Comparison of ENCODE assay signal across 8 cellular contexts in genomic region chr1:8987881-8988617, GRCh38. TPM values are rescaled to one million over a fixed set of nuclear protein-coding genes. Genes with fewer than 3 reads are reported as not detected.
DNase-seq lines count a peak whose midpoint lies in the region; ATAC-seq and TF ChIP-seq lines count a peak whose summit lies in the region.

No MANE protein-coding gene starts in this region.

- H3K36me3 ChIP-seq in fibroblast of lung (ENCODE audit: control insufficient read depth, insufficient read depth, low read length) (no peaks in the 10 kb centered on the region), testis (ENCODE audit: low read depth, missing control alignments) (no peaks in the 10 kb centered on the region)

- no peaks in the 10 kb centered on the region for H3K79me2 ChIP-seq in fibroblast of lung (ENCODE audit: control insufficient read depth, insufficient read depth, low read length)

- H3K27ac ChIP-seq in fibroblast of lung (ENCODE audit: insufficient read depth, low read length) (no peak overlapping the region), testis (peak overlapping the region; percentile 23 to 54)

- H3K4me1 ChIP-seq in fibroblast of lung (ENCODE audit: control insufficient read depth, extremely low read depth, insufficient read depth, low read length) (no peaks in the 10 kb centered on the region), testis (peaks cover 11% of the 10 kb centered on the region)

- intact Hi-C loops in testis (cut with DNase I; ENCODE audit: low total_unique reads) = loop anchor here (2.0 to 5.0 kb wide), 2 partner anchors 71 to 126 kb away; no protein-coding TSS in a partner anchor

- peaks cover 28% of the 10 kb centered on the region for H3K4me1 Mint-ChIP-seq in activated T-cell treated with anti-CD3 and anti-CD28 coated beads, Interleukin-2, amount 50 U/mL, for 4 hours (ENCODE audit: low read depth)
- peaks cover 5% of the 10 kb centered on the region for H3K4me1 Mint-ChIP-seq in neural crest cell

- no peaks in the 10 kb centered on the region for H3K9me3 ChIP-seq in fibroblast of lung (ENCODE audit: control insufficient read depth, insufficient read depth, low read depth, low read length)
- no peaks in the 10 kb centered on the region for H3K9me3 ChIP-seq in testis

- no peaks in the 10 kb centered on the region for H3K27me3 Mint-ChIP-seq in activated T-cell treated with anti-CD3 and anti-CD28 coated beads, Interleukin-2, amount 50 U/mL, for 4 hours (ENCODE audit: low read depth)
- no peaks in the 10 kb centered on the region for H3K27me3 Mint-ChIP-seq in neural crest cell (ENCODE audit: low read depth)

- no peak for TF ChIP-seq POLR2A in testis (IDR thresholded peaks at IDR 0.05)

- H3K36me3 Mint-ChIP-seq in activated T-cell treated with anti-CD3 and anti-CD28 coated beads, Interleukin-2, amount 50 U/mL, for 4 hours (ENCODE audit: insufficient read depth) = no peaks in the 10 kb centered on the region
- H3K36me3 Mint-ChIP-seq in neural crest cell (ENCODE audit: low read depth) = no peaks in the 10 kb centered on the region

- ATAC-seq in activated T-cell treated with anti-CD3 and anti-CD28 coated beads, Interleukin-2, amount 50 U/mL, for 4 hours = peak; percentile 76 to 80
- no peak for ATAC-seq in HG03159 (IDR thresholded peaks at IDR 0.05; ENCODE audit: unreplicated experiment)

- no peak overlapping the region for H2AFZ ChIP-seq in fibroblast of lung (ENCODE audit: low read length)

- no peaks in the 10 kb centered on the region for H4K20me1 ChIP-seq in fibroblast of lung (ENCODE audit: control insufficient read depth, extremely low read depth, insufficient read depth, low read length)

- no peak overlapping the region for H3K4me3 ChIP-seq in fibroblast of lung (replicated peaks in 1 of 4; ENCODE audit: control extremely low read depth in 1 of 4, insufficient read depth in 1 of 4, low read depth in 3 of 4, low read length in 4 of 4)
- H3K4me3 ChIP-seq in testis = no peak overlapping the region

- WGBS in testis, 2 donors = 30 to 38% methylated on average over 9 of the region's 9 CpGs

- no peaks in the 10 kb centered on the region for H3K9me3 Mint-ChIP-seq in activated T-cell treated with anti-CD3 and anti-CD28 coated beads, Interleukin-2, amount 50 U/mL, for 4 hours
- no peaks in the 10 kb centered on the region for H3K9me3 Mint-ChIP-seq in neural crest cell

- peak overlapping the region; percentile 35 for H3K4me3 Mint-ChIP-seq in activated T-cell treated with anti-CD3 and anti-CD28 coated beads, Interleukin-2, amount 50 U/mL, for 4 hours
- H3K4me3 Mint-ChIP-seq in neural crest cell = no peak overlapping the region

- H3K27ac Mint-ChIP-seq in neural crest cell (ENCODE audit: unreplicated experiment) = no peak overlapping the region

- DNase-seq in NCI-H748 (lab: John Stamatoyannopoulos, UW; ENCODE audit: unreplicated experiment) = peak; percentile 5
- DNase-seq in NCI-H748 treated with DMSO at 0.1 percent for 48 hours (lab: John Stamatoyannopoulos, UW) = no peak
- peak; percentile 12 for DNase-seq in NOMO-1 treated with dmso at 0.1 percent for 144 hours (lab: John Stamatoyannopoulos, UW; ENCODE audit: unreplicated experiment)
- peak; percentile 64 for DNase-seq in activated T-cell treated with anti-CD3 and anti-CD28 coated beads, Interleukin-2, amount 50 U/mL, for 4 hours
- DNase-seq in fibroblast of lung (ENCODE audit: low read depth in 2 of 2) = peak; percentile 21 to 42
- peak; percentile 78 for DNase-seq in neural crest cell (ENCODE audit: low read depth, low spot score)
- peak; percentile 72 for DNase-seq in testis

- no peak overlapping the region for H3K9ac ChIP-seq in fibroblast of lung (ENCODE audit: insufficient read depth, low read length)

- peak; percentile 89 to 91 for TF ChIP-seq CTCF in fibroblast of lung (conservative IDR thresholded peaks at IDR 0.05 in 1 of 2, IDR thresholded peaks at IDR 0.05 in 1 of 2; ENCODE audit: low read depth in 1 of 2, low read length in 2 of 2)
- peak; percentile 94 for TF ChIP-seq CTCF in neural crest cell (conservative IDR thresholded peaks at IDR 0.05)
- TF ChIP-seq CTCF in testis (IDR thresholded peaks at IDR 0.05) = peak; percentile 68 to 86 (median 84)

- H3K4me2 ChIP-seq in fibroblast of lung (ENCODE audit: extremely low read depth, insufficient read depth, low read length) = no peak overlapping the region

- no peaks in the 10 kb centered on the region for H3K27me3 ChIP-seq in fibroblast of lung (ENCODE audit: control insufficient read depth, insufficient read depth, low read length)
- H3K27me3 ChIP-seq in testis = no peaks in the 10 kb centered on the region

RNA-seq across cellular contexts. Expression of gene SLC2A7, which starts 38.2 kb away (rescaled TPM):
- total RNA-seq in activated T-cell treated with anti-CD3 and anti-CD28 coated beads, Interleukin-2, amount 50 U/mL, for 4 hours = not detected
- total RNA-seq in fibroblast of lung = not detected in 2 replicates
- not detected in 2 replicates for polyA plus RNA-seq in fibroblast of lung
- not detected in 2 replicates for polyA plus RNA-seq in fibroblast of lung (2012)
- polyA minus RNA-seq in fibroblast of lung (ENCODE audit: low replicate concordance) = not detected in 2 replicates
- total RNA-seq in neural crest cell = not detected in 2 replicates
- total RNA-seq in testis = 1 to 10 TPM; 1.4 to 2.2 TPM
- 0.75 TPM for polyA plus RNA-seq in testis (ENCODE audit: insufficient read depth, low read depth, low replicate concordance)

RNA-seq across cellular contexts. Expression of gene CA6, which starts 42.4 kb away (rescaled TPM):
- under 1 TPM in 2 of 3 donors, not detected in 1; 0.14 to 0.25 TPM for total RNA-seq in activated T-cell treated with anti-CD3 and anti-CD28 coated beads, Interleukin-2, amount 50 U/mL, for 4 hours
- total RNA-seq in fibroblast of lung (not detected in 2 replicates), neural crest cell (not detected in 2 replicates), testis (under 1 TPM in 1 of 2 donors, not detected in 1; 0.68 TPM)
- polyA plus RNA-seq in fibroblast of lung (not detected in 2 replicates), testis (ENCODE audit: insufficient read depth, low read depth, low replicate concordance) (not detected)
- not detected in 2 replicates for polyA plus RNA-seq in fibroblast of lung (2012)
- polyA minus RNA-seq in fibroblast of lung (ENCODE audit: low replicate concordance) = not detected in 2 replicates
